Comparison of ENCODE assay signal across 1 cellular context in genomic region chr9:37429441-37430285, GRCh38.
TF ChIP-seq lines count a peak whose summit lies in the region.

No MANE protein-coding gene starts in this region.

TF ChIP-seq in HEK293, 187 proteins besides CTCF, POLR2A, EP300 and RAD21 (continued from another document):
- no peak for TF ChIP-seq PRDM2 (tag by site-specific recombination; IDR thresholded peaks at IDR 0.05; ENCODE audit: borderline replicate concordance)
- no peak for TF ChIP-seq ZNF561 (tag by site-specific recombination; IDR thresholded peaks at IDR 0.05; ENCODE audit: borderline replicate concordance)
- 0 out of 2 replicates have a peak, but pooled peaks have one; percentile 17 for TF ChIP-seq EGR2 (tag by site-specific recombination; IDR thresholded peaks at IDR 0.05; ENCODE audit: low read depth)
- TF ChIP-seq ZFP3 (tag by site-specific recombination; IDR thresholded peaks at IDR 0.05; ENCODE audit: low read depth) = no peak
- no peak for TF ChIP-seq ZNF146 (tag by site-specific recombination; IDR thresholded peaks at IDR 0.05)
TF ChIP-seq in HEK293: peak in this region for 2.
